8 cellular contexts compared by ENCODE assay signal in genomic region chr7:102396710-102397019, GRCh38. TPM values are rescaled to one million over a fixed set of nuclear protein-coding genes. Genes with fewer than 3 reads are reported as not detected.
DNase-seq lines count a peak whose midpoint lies in the region; ATAC-seq and TF ChIP-seq lines count a peak whose summit lies in the region.

No MANE protein-coding gene starts in this region.

- peaks cover 28% of the 10 kb centered on the region for H3K4me1 Mint-ChIP-seq in brain

- no peaks in the 10 kb centered on the region for H3K9me3 ChIP-seq in lower lobe of right lung
- no peaks in the 10 kb centered on the region for H3K9me3 ChIP-seq in aorta (ENCODE audit: control insufficient read depth, low read length)

- ATAC-seq in Right ventricle myocardium inferior (peak; percentile 4), lower lobe of right lung (peak in 1 of 2 donors; percentile 18), aorta (ENCODE audit: low FRiP score) (peak; percentile 5), HG02623 (IDR thresholded peaks at IDR 0.05; ENCODE audit: unreplicated experiment) (no peak)

- H3K27ac ChIP-seq in lower lobe of right lung (peak overlapping the region; percentile 91), aorta (ENCODE audit: low read depth in 1 of 2, low read length in 2 of 2) (peak overlapping the region in 1 of 2 donors; percentile 41)

- H3K4me3 Mint-ChIP-seq in brain = peak overlapping the region; percentile 89 to 97 (median 93)

- intact Hi-C loops in Right ventricle myocardium inferior (cut with DNase I) = loop anchor here (10.0 kb wide), 1 partner anchor 852 kb away; no protein-coding TSS in a partner anchor
- intact Hi-C loops in cardiac septum (cut with DNase I) = loop anchor here (10.0 kb wide), 1 partner anchor 852 kb away; no protein-coding TSS in a partner anchor
- intact Hi-C loops in lower lobe of right lung (cut with DNase I) = no loop called here
- intact Hi-C loops in aorta (cut with DNase I) = no loop called here

- H3K36me3 ChIP-seq in lower lobe of right lung (peaks cover 43% of the 10 kb centered on the region), aorta (ENCODE audit: control insufficient read depth in 1 of 2, insufficient read depth in 2 of 2, low read length in 1 of 2) (no peaks in the 10 kb centered on the region)

- peak overlapping the region; percentile 98 to 99 (median 99) for H3K27ac Mint-ChIP-seq in brain

- peaks cover 15% of the 10 kb centered on the region for H3K4me1 ChIP-seq in lower lobe of right lung
- H3K4me1 ChIP-seq in aorta (ENCODE audit: control insufficient read depth in 1 of 2, insufficient read depth in 2 of 2, low read length in 2 of 2) = no peaks in the 10 kb centered on the region

- 0 to 1% methylated on average over 12 of the region's 12 CpGs for WGBS in aorta, 2 donors

- H3K27me3 ChIP-seq in lower lobe of right lung (ENCODE audit: low read depth) (no peaks in the 10 kb centered on the region), aorta (ENCODE audit: control insufficient read depth in 1 of 2, insufficient read depth in 2 of 2, low read length in 1 of 2) (no peaks in the 10 kb centered on the region)

- H3K9me3 Mint-ChIP-seq in brain = no peaks in the 10 kb centered on the region

- no peak for DNase-seq in Right ventricle myocardium inferior (ENCODE audit: missing footprints)
- no peak for DNase-seq in cardiac septum (ENCODE audit: low spot score)
- DNase-seq in lower lobe of right lung = no peak
- no peak for DNase-seq in aorta
- DNase-seq in germinal center (ENCODE audit: low spot score) = no peak
- DNase-seq in ureter (ENCODE audit: low spot score) = no peak

- H3K36me3 Mint-ChIP-seq in brain = peaks cover 53% of the 10 kb centered on the region

- H3K4me3 ChIP-seq in lower lobe of right lung = peak overlapping the region; percentile 98
- peak overlapping the region; percentile 53 to 90 for H3K4me3 ChIP-seq in aorta (ENCODE audit: low read length in 2 of 2)

- peaks cover 14% of the 10 kb centered on the region for H3K27me3 Mint-ChIP-seq in brain

- TF ChIP-seq CTCF in brain (conservative IDR thresholded peaks at IDR 0.05) = no peak
- TF ChIP-seq CTCF in lower lobe of right lung (IDR thresholded peaks at IDR 0.05) = no peak

RNA-seq across cellular contexts. Expression of gene PRKRIP1, which starts 0.5 kb away (rescaled TPM):
- 10.6 TPM for total RNA-seq in Right ventricle myocardium inferior
- 15.4 TPM for total RNA-seq in cardiac septum
- polyA plus RNA-seq in brain (ENCODE audit: insufficient read depth, low read depth, low replicate concordance) = 17.8 TPM
- 20.3 TPM for total RNA-seq in lower lobe of right lung
- 10 to 100 TPM; 19.0 to 26.0 TPM for total RNA-seq in aorta
- 10 to 100 TPM; 14.9 to 66.5 TPM for polyA plus RNA-seq in aorta
- 22.8 TPM for total RNA-seq in ureter

RNA-seq across cellular contexts. Expression of gene ORAI2, which starts 36.7 kb away (rescaled TPM):
- 3.0 TPM for total RNA-seq in Right ventricle myocardium inferior
- 6.8 TPM for total RNA-seq in cardiac septum
- 23.7 TPM for polyA plus RNA-seq in brain (ENCODE audit: insufficient read depth, low read depth, low replicate concordance)
- total RNA-seq in lower lobe of right lung = 29.7 TPM
- 10 to 100 TPM; 17.8 to 25.5 TPM for total RNA-seq in aorta
- 1 to 10 TPM; 3.1 to 7.4 TPM for polyA plus RNA-seq in aorta
- 19.7 TPM for total RNA-seq in ureter

RNA-seq across cellular contexts. Expression of gene SPDYE6, which starts 40.4 kb away (rescaled TPM):
- not detected for total RNA-seq in Right ventricle myocardium inferior
- not detected for total RNA-seq in cardiac septum
- polyA plus RNA-seq in brain (ENCODE audit: insufficient read depth, low read depth, low replicate concordance) = not detected
- total RNA-seq in lower lobe of right lung = not detected
- not detected for total RNA-seq in aorta
- polyA plus RNA-seq in aorta = under 1 TPM in 1 of 2 donors, not detected in 1; 0.31 TPM
- total RNA-seq in ureter = not detected

Comparison
In these comparisons a context has a peak if more than half of its experiments do, and no peak if none do; other contexts are left out.
1. intact Hi-C loops: an anchor here in Right ventricle myocardium inferior (10.0 kb wide) and cardiac septum (10.0 kb wide); none called in lower lobe of right lung and aorta.